Comparison of ENCODE assay signal across 1 cellular context in genomic region chr6:137403855-137404254, GRCh38.
TF ChIP-seq lines count a peak whose summit lies in the region.

No MANE protein-coding gene starts in this region.

TF ChIP-seq in liver, 16 proteins besides CTCF, POLR2A, EP300 and RAD21 (continued from another document):
- TF ChIP-seq REST (IDR thresholded peaks at IDR 0.05) (peak; percentile 56), ATF3 (IDR thresholded peaks at IDR 0.05) (no peak), MAX (IDR thresholded peaks at IDR 0.05) (peak; percentile 74), ZBTB33 (IDR thresholded peaks at IDR 0.05) (peak; percentile 72), SP1 (IDR thresholded peaks at IDR 0.05) (peak; percentile 88), JUND (IDR thresholded peaks at IDR 0.05) (peak; percentile 48 to 61), YY1 (IDR thresholded peaks at IDR 0.05) (peak; percentile 79), NR2F2 (IDR thresholded peaks at IDR 0.05) (no peak), HNF4G (IDR thresholded peaks at IDR 0.05) (peak; percentile 68), GABPA (IDR thresholded peaks at IDR 0.05 in 1 of 2, conservative IDR thresholded peaks at IDR 0.05 in 1 of 2) (no peak), EGR1 (IDR thresholded peaks at IDR 0.05; ENCODE audit: low read depth in 2 of 2) (peak; percentile 57 to 81)
